ENCODE assay signal across 8 cellular contexts in genomic region chr15:51382787-51383186, GRCh38. TPM values are rescaled to one million over a fixed set of nuclear protein-coding genes. Genes with fewer than 3 reads are reported as not detected.
DNase-seq lines count a peak whose midpoint lies in the region; ATAC-seq and TF ChIP-seq lines count a peak whose summit lies in the region.

No MANE protein-coding gene starts in this region.

- DNase-seq in SIG-M5 treated with dmso at 0.1 percent for 504 hours (lab: John Stamatoyannopoulos, UW; ENCODE audit: unreplicated experiment) (peak; percentile 56), SIG-M5 (lab: John Stamatoyannopoulos, UW) (no peak), MV-4-11 (lab: John Stamatoyannopoulos, UW) (peak; percentile 32), body of pancreas (peak in 2 of 4 donors; percentile 36 to 48), lung microvascular endothelial cell (ENCODE audit: low read depth in 2 of 2) (peak; percentile 57 to 64), vagina (ENCODE audit: extremely low spot score in 2 of 2) (no peak)
- no peak for DNase-seq in activated effector memory CD4-positive, alpha-beta T cell treated with Interleukin-2 at 50 U/mL for 16 hours

- no peak for TF ChIP-seq POLR2A in body of pancreas (IDR thresholded peaks at IDR 0.05)
- no peak for TF ChIP-seq POLR2A in vagina (IDR thresholded peaks at IDR 0.05)

- TF ChIP-seq CTCF in body of pancreas (IDR thresholded peaks at IDR 0.05): peak in 5 of 7 experiments; percentile 11 to 48 (median 28)
- peak in 1 of 3 experiments; percentile 8 for TF ChIP-seq CTCF in vagina (IDR thresholded peaks at IDR 0.05)

- H3K27ac ChIP-seq in body of pancreas (no peak overlapping the region), vagina (no peak overlapping the region)

- H3K27me3 ChIP-seq in body of pancreas (no peaks in the 10 kb centered on the region), vagina (no peaks in the 10 kb centered on the region)

- 5% methylated on average over 4 of the region's 4 CpGs for WGBS in body of pancreas, 2 donors

- H3K36me3 ChIP-seq in body of pancreas (replicated peaks in 1 of 2; ENCODE audit: insufficient read depth in 1 of 2, low read depth in 2 of 2): no peaks in the 10 kb centered on the region
- H3K36me3 ChIP-seq in vagina: no peaks in the 10 kb centered on the region

- intact Hi-C loops in body of pancreas (cut with DNase I): loop anchor here (5.0 to 10.0 kb wide), 2 partner anchors 148 to 220 kb away; no protein-coding TSS in a partner anchor
- intact Hi-C loops in vagina (cut with DNase I): loop anchor here (5.0 kb wide), 1 partner anchor 220 kb away; no protein-coding TSS in a partner anchor

- no peak overlapping the region for H3K4me3 ChIP-seq in body of pancreas
- no peak overlapping the region for H3K4me3 ChIP-seq in vagina

- no peaks in the 10 kb centered on the region for H3K9me3 ChIP-seq in body of pancreas
- H3K9me3 ChIP-seq in vagina: no peaks in the 10 kb centered on the region

- ATAC-seq in body of pancreas: no peak
- no peak for ATAC-seq in HG03196 (IDR thresholded peaks at IDR 0.05; ENCODE audit: unreplicated experiment)

- H3K4me1 ChIP-seq in body of pancreas: peaks cover 19% of the 10 kb centered on the region
- no peaks in the 10 kb centered on the region for H3K4me1 ChIP-seq in vagina

RNA-seq across cellular contexts. Expression of gene GLDN, which starts 41.3 kb away (rescaled TPM):
- total RNA-seq in body of pancreas (1 to 10 TPM; 2.6 to 5.6 TPM), lung microvascular endothelial cell (not detected in 2 replicates), vagina (5.9 TPM)

RNA-seq across cellular contexts. Expression of gene CYP19A1, which starts 44.4 kb away (rescaled TPM):
- under 1 TPM in 1 of 2 donors, not detected in 1; 0.26 TPM for total RNA-seq in body of pancreas
- total RNA-seq in lung microvascular endothelial cell: not detected in 2 replicates
- 8.8 TPM for total RNA-seq in vagina

Comparison
In these comparisons a context has a peak if more than half of its experiments do, and no peak if none do; other contexts are left out.
1. DNase-seq: peak in SIG-M5 treated with dmso at 0.1 percent for 504 hours (single experiment), MV-4-11 (single experiment) and lung microvascular endothelial cell (2 of 2); none in SIG-M5 (single experiment), vagina (0 of 2) and activated effector memory CD4-positive, alpha-beta T cell treated with Interleukin-2 at 50 U/mL for 16 hours (single experiment).